8 cellular contexts compared by ENCODE assay signal in the genomic region with DNA sequence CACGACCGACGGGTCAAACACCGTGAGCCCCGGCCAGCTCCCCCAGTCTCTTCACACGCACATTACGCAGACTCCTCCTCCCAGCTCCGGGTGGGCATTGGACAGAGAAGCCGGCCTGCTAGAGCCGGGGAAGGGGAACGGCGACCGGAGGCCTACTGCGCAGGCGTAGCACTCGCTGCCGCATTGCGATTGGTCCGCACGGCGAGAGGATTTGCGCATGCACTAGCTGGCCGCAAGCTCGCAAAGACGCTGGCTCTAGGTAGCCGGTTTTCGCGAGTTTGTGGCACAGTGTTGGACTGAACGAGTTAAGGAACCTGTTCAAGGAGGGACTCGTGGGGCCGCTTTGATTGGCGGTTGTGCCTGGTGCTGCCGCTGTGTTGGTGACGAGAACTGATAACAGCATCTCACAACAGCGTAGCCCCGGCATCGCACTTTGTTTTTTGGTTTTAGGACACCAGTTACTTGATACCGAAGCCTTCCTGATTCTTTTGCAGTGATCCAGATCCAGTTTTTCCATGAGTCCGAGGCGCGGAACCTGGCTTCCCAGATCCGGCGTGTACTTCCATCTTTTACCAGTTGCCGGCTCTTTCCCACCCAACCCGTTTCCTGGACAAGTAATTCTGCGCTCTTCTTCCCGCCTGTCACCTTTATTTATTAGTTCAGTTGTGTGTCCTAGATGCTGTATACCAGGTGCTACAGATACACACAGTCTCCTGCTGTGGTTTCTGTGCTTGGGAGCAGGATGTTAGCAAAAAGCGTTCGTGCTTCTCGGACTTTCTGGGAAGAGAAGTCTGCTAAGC. TPM values are rescaled to one million over a fixed set of nuclear protein-coding genes. Genes with fewer than 3 reads are reported as not detected.
A peak's percentile ranks its signal among the peaks of the same experiment; 100 is the strongest.
DNase-seq lines count a peak whose midpoint lies in the region; ATAC-seq and TF ChIP-seq lines count a peak whose summit lies in the region.

Gene AIFM1, minus strand, starts transcription at position 139 of the 800 bp plus-strand sequence. CDS start 185 bp downstream, outside the sequence.

- H3K27me3 Mint-ChIP-seq in GM23338 (ENCODE audit: insufficient read depth, low read depth, poor library complexity): no peaks in the 10 kb centered on the region
- H3K27me3 Mint-ChIP-seq in naive B cell: no peaks in the 10 kb centered on the region
- no peaks in the 10 kb centered on the region for H3K27me3 Mint-ChIP-seq in stimulated activated memory B cell treated with anti-CD40 and anti-IgM and Interleukin-4, amounts not matched to agents 10 μg/mL and 1 μg/mL and 100 μg/mL, for 72 hours

- peaks cover 15% of the 10 kb centered on the region; the same call in 2 of the 3 replicates for H3K4me1 Mint-ChIP-seq in GM23338
- peaks cover 11 to 23% (median 11%) of the 10 kb centered on the region in 3 donors for H3K4me1 Mint-ChIP-seq in naive B cell
- peaks cover 12% of the 10 kb centered on the region for H3K4me1 Mint-ChIP-seq in stimulated activated memory B cell treated with anti-CD40 and anti-IgM and Interleukin-4, amounts not matched to agents 10 μg/mL and 1 μg/mL and 100 μg/mL, for 72 hours

- H3K27ac ChIP-seq in DND-41 (ENCODE audit: low read length): peak within 1 kb of the TSS; percentile 99
- H3K27ac ChIP-seq in GM23338 (ENCODE audit: low read depth): peak within 1 kb of the TSS; percentile 97; the same call in 1 of the 2 replicates

- H3K36me3 ChIP-seq in DND-41 (ENCODE audit: insufficient read depth, low read length) (0 out of 2 replicates have a peak, but pooled peaks cover 3% of the 10 kb centered on the region), GM23338 (ENCODE audit: insufficient read depth) (no peaks in the 10 kb centered on the region)

- H3K4me1 ChIP-seq in DND-41 (ENCODE audit: insufficient read depth, low read length) (peaks cover 51% of the 10 kb centered on the region), GM23338 (ENCODE audit: insufficient read depth) (peaks cover 12% of the 10 kb centered on the region)

- H3K9ac ChIP-seq in DND-41 (ENCODE audit: low read depth, low read length): peak within 1 kb of the TSS; percentile 78

- H3K9me3 Mint-ChIP-seq in GM23338 (no peaks in the 10 kb centered on the region; the same call in 2 of the 3 replicates), naive B cell (no peaks in the 10 kb centered on the region)
- H3K9me3 Mint-ChIP-seq in stimulated activated memory B cell treated with anti-CD40 and anti-IgM and Interleukin-4, amounts not matched to agents 10 μg/mL and 1 μg/mL and 100 μg/mL, for 72 hours: no peaks in the 10 kb centered on the region

- no peaks in the 10 kb centered on the region for H3K9me3 ChIP-seq in DND-41 (ENCODE audit: insufficient read depth, low read length, severe bottlenecking)

- H3K9me2 ChIP-seq in GM23338 (ENCODE audit: insufficient read depth): no peaks in the 10 kb centered on the region

- H3K4me2 ChIP-seq in DND-41 (ENCODE audit: insufficient read depth, low read length) (peak within 1 kb of the TSS; percentile 90), GM23338 (peak within 1 kb of the TSS; percentile 92)

- H3K27ac Mint-ChIP-seq in GM23338: peak within 1 kb of the TSS; percentile 95
- H3K27ac Mint-ChIP-seq in naive B cell: peak within 1 kb of the TSS; percentile 46 to 97 (median 82)
- H3K27ac Mint-ChIP-seq in stimulated activated memory B cell treated with anti-CD40 and anti-IgM and Interleukin-4, amounts not matched to agents 10 μg/mL and 1 μg/mL and 100 μg/mL, for 72 hours: peak within 1 kb of the TSS; percentile 91

- no peaks in the 10 kb centered on the region for H3K27me3 ChIP-seq in DND-41 (ENCODE audit: insufficient read depth, low read length, poor library complexity)
- H3K27me3 ChIP-seq in GM23338 (ENCODE audit: insufficient read depth): no peaks in the 10 kb centered on the region

- H3K79me2 ChIP-seq in DND-41 (ENCODE audit: insufficient read depth, low read length): peaks cover 50% of the 10 kb centered on the region
- H3K79me2 ChIP-seq in GM23338 (replicated peaks; ENCODE audit: insufficient read depth): peaks cover 39% of the 10 kb centered on the region

- H3K36me3 Mint-ChIP-seq in GM23338 (ENCODE audit: low read depth) (no peaks in the 10 kb centered on the region; the same call in 1 of the 3 replicates), naive B cell (no peaks in the 10 kb centered on the region)
- no peaks in the 10 kb centered on the region for H3K36me3 Mint-ChIP-seq in stimulated activated memory B cell treated with anti-CD40 and anti-IgM and Interleukin-4, amounts not matched to agents 10 μg/mL and 1 μg/mL and 100 μg/mL, for 72 hours

- H4K20me1 ChIP-seq in DND-41 (ENCODE audit: insufficient read depth, low read length) (no peaks in the 10 kb centered on the region; the same call in 1 of the 2 replicates), GM23338 (replicated peaks; ENCODE audit: insufficient read depth) (no peaks in the 10 kb centered on the region)

- H3K4me3 ChIP-seq in DND-41 (ENCODE audit: low read depth in 1 of 2, low read length in 2 of 2) (peak within 1 kb of the TSS; percentile 53 to 89), GM23338 (peak within 1 kb of the TSS; percentile 84)

- DNase-seq in DND-41: peak; percentile 90
- DNase-seq in GM23338 (ENCODE audit: low spot score): peak; percentile 88
- DNase-seq in LHCN-M2 (ENCODE audit: low read depth): peak; percentile 91
- DNase-seq in RPMI8226: peak; percentile 94
- peak; percentile 64 to 76 for DNase-seq in activated T-helper 1 cell treated with anti-CD3 and anti-CD28 coated beads, Interleukin-2, amount 50 U/mL, for 16 hours (ENCODE audit: low read depth in 1 of 2, low spot score in 1 of 2)
- peak; percentile 95 for DNase-seq in fibroblast of gingiva (ENCODE audit: low read depth)
- peak; percentile 86 for DNase-seq in naive B cell

- no peak for TF ChIP-seq CTCF in DND-41 (IDR thresholded peaks at IDR 0.05; ENCODE audit: borderline replicate concordance, extremely low read depth, low read length, poor library complexity, severe bottlenecking)
- no peak for TF ChIP-seq CTCF in GM23338 (conservative IDR thresholded peaks at IDR 0.05; ENCODE audit: low read depth in 2 of 2)

- ATAC-seq in DND-41 (ENCODE audit: insufficient read depth, low read depth) (peak; percentile 90), GM23338 (peak; percentile 95), naive B cell (ENCODE audit: low read depth in 2 of 2) (peak; percentile 90 to 91)
- ATAC-seq in stimulated activated memory B cell treated with anti-CD40 and anti-IgM and Interleukin-4, amounts not matched to agents 10 μg/mL and 1 μg/mL and 100 μg/mL, for 72 hours: peak; percentile 96

- H3F3A ChIP-seq in GM23338 (replicated peaks; ENCODE audit: low read depth): no peaks in the 10 kb centered on the region

- H2AFZ ChIP-seq in DND-41 (ENCODE audit: low read depth, low read length) (peak within 1 kb of the TSS; percentile 92), GM23338 (no peak within 1 kb of the TSS)

- H3K4me3 Mint-ChIP-seq in GM23338 (peak within 1 kb of the TSS; percentile 94), naive B cell (peak within 1 kb of the TSS; percentile 82 to 98 (median 96))
- H3K4me3 Mint-ChIP-seq in stimulated activated memory B cell treated with anti-CD40 and anti-IgM and Interleukin-4, amounts not matched to agents 10 μg/mL and 1 μg/mL and 100 μg/mL, for 72 hours: peak within 1 kb of the TSS; percentile 78

TF ChIP-seq in GM23338, 12 proteins besides CTCF, POLR2A, EP300 and RAD21 (continues in another document):
- TF ChIP-seq NANOG (IDR thresholded peaks at IDR 0.05; ENCODE audit: borderline replicate concordance) (no peak), CREB1 (CRISPR knock-in tag; IDR thresholded peaks at IDR 0.05; ENCODE audit: low read depth) (peak; percentile 40; the same call in 1 of the 2 replicates), EZH2phosphoT487 (IDR thresholded peaks at IDR 0.05; ENCODE audit: unreplicated experiment) (no peak)
- TF ChIP-seq, protein P1, sequence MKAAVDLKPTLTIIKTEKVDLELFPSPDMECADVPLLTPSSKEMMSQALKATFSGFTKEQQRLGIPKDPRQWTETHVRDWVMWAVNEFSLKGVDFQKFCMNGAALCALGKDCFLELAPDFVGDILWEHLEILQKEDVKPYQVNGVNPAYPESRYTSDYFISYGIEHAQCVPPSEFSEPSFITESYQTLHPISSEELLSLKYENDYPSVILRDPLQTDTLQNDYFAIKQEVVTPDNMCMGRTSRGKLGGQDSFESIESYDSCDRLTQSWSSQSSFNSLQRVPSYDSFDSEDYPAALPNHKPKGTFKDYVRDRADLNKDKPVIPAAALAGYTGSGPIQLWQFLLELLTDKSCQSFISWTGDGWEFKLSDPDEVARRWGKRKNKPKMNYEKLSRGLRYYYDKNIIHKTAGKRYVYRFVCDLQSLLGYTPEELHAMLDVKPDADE (IDR thresholded peaks at IDR 0.05): 0 out of 2 replicates have a peak, but pooled peaks have one; percentile 36
- TF ChIP-seq, protein P2, sequence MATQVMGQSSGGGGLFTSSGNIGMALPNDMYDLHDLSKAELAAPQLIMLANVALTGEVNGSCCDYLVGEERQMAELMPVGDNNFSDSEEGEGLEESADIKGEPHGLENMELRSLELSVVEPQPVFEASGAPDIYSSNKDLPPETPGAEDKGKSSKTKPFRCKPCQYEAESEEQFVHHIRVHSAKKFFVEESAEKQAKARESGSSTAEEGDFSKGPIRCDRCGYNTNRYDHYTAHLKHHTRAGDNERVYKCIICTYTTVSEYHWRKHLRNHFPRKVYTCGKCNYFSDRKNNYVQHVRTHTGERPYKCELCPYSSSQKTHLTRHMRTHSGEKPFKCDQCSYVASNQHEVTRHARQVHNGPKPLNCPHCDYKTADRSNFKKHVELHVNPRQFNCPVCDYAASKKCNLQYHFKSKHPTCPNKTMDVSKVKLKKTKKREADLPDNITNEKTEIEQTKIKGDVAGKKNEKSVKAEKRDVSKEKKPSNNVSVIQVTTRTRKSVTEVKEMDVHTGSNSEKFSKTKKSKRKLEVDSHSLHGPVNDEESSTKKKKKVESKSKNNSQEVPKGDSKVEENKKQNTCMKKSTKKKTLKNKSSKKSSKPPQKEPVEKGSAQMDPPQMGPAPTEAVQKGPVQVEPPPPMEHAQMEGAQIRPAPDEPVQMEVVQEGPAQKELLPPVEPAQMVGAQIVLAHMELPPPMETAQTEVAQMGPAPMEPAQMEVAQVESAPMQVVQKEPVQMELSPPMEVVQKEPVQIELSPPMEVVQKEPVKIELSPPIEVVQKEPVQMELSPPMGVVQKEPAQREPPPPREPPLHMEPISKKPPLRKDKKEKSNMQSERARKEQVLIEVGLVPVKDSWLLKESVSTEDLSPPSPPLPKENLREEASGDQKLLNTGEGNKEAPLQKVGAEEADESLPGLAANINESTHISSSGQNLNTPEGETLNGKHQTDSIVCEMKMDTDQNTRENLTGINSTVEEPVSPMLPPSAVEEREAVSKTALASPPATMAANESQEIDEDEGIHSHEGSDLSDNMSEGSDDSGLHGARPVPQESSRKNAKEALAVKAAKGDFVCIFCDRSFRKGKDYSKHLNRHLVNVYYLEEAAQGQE (IDR thresholded peaks at IDR 0.05; ENCODE audit: unreplicated experiment): no peak

RNA-seq across cellular contexts. Expression of gene AIFM1, which starts in this region (rescaled TPM):
- 29.6 and 42.2 TPM in 2 replicates for total RNA-seq in GM23338 (2014; rRNA removed; shearing (Covaris generic))
- polyA plus RNA-seq in GM23338 (2016; fragmentation: Nextera tagmentation; extraction: Ambion mirVana): 47.3 and 49.3 TPM in 2 replicates
- 17.4 and 23.0 TPM in 2 replicates for total RNA-seq in LHCN-M2 (2014; rRNA removed)
- polyA plus RNA-seq in LHCN-M2 (2012): 25.1 TPM
- 10 to 100 TPM; 13.6 to 24.2 (median 20.3) TPM for polyA plus RNA-seq in naive B cell (ENCODE audit: low read depth in 6 of 6)

Comparison
In these comparisons a context has a peak if more than half of its experiments do, and no peak if none do; other contexts are left out.
1. Peak in every context shown above with its lines: DNase-seq, ATAC-seq, H3K4me3 ChIP-seq and H3K27ac ChIP-seq.